12 cellular contexts compared by ENCODE assay signal in genomic region chr16:81780350-81780749, GRCh38. TPM values are rescaled to one million over a fixed set of nuclear protein-coding genes. Genes with fewer than 3 reads are reported as not detected.
DNase-seq lines count a peak whose midpoint lies in the region; ATAC-seq and TF ChIP-seq lines count a peak whose summit lies in the region.
"Had no signal": no experiment of that assay in that cellular context is flagged by ENCODE, and none has a peak within 500 bp of the region (broad histone marks: within the 10 kb centered on the region; RNA-seq: fewer than 3 reads in every experiment).

No MANE protein-coding gene starts in this region.

- intact Hi-C loops in activated CD4-positive, alpha-beta T cell treated with anti-CD3 and anti-CD28 coated beads for 36 hours (cut with DNase I, micrococcal nuclease), result no loop called here
- intact Hi-C loops in Panc1 (cut with micrococcal nuclease; ENCODE audit: unreplicated experiment), result loop anchor here (10.0 kb wide), 1 partner anchor 94 kb away; no protein-coding TSS in a partner anchor
- intact Hi-C loops in esophagus squamous epithelium (cut with DNase I), result no loop called here

- 64 to 77% methylated on average over 6 to 7 of the region's 8 CpGs for WGBS in esophagus squamous epithelium, 2 donors

- no peak overlapping the region for H3K27ac ChIP-seq in Panc1 (ENCODE audit: low read length)
- H3K27ac ChIP-seq in esophagus squamous epithelium, result peak overlapping the region in 1 of 4 donors; percentile 80
- H3K27ac ChIP-seq: cardiac muscle cell, PC-9 had no signal

- H3K9me3 ChIP-seq in Panc1 (ENCODE audit: control insufficient read depth, insufficient read depth, low read depth, low read length), result no peaks in the 10 kb centered on the region
- H3K9me3 ChIP-seq in esophagus squamous epithelium, result no peaks in the 10 kb centered on the region

- TF ChIP-seq CTCF in Panc1 (IDR thresholded peaks at IDR 0.05), result no peak
- TF ChIP-seq CTCF in esophagus squamous epithelium (IDR thresholded peaks at IDR 0.05), result no peak

- peaks cover 38% of the 10 kb centered on the region for H3K27me3 Mint-ChIP-seq in activated CD4-positive, alpha-beta T cell treated with anti-CD3 and anti-CD28 coated beads for 36 hours
- H3K27me3 Mint-ChIP-seq in stimulated activated naive CD8-positive, alpha-beta T cell treated with anti-CD3 and anti-CD28 coated beads, Interleukin-15, amount 100 ng/mL, for 72 hours, result peaks cover 84% of the 10 kb centered on the region

- H3K9me3 Mint-ChIP-seq in activated CD4-positive, alpha-beta T cell treated with anti-CD3 and anti-CD28 coated beads for 36 hours (ENCODE audit: low read depth), result no peaks in the 10 kb centered on the region
- H3K9me3 Mint-ChIP-seq in stimulated activated naive CD8-positive, alpha-beta T cell treated with anti-CD3 and anti-CD28 coated beads, Interleukin-15, amount 100 ng/mL, for 72 hours, result no peaks in the 10 kb centered on the region

- H3K4me1 Mint-ChIP-seq in activated CD4-positive, alpha-beta T cell treated with anti-CD3 and anti-CD28 coated beads for 36 hours, result peaks cover 6% of the 10 kb centered on the region
- peaks cover 16% of the 10 kb centered on the region for H3K4me1 Mint-ChIP-seq in stimulated activated naive CD8-positive, alpha-beta T cell treated with anti-CD3 and anti-CD28 coated beads, Interleukin-15, amount 100 ng/mL, for 72 hours

- H3K36me3 ChIP-seq in Panc1 (ENCODE audit: control insufficient read depth, insufficient read depth, low read length) (no peaks in the 10 kb centered on the region), esophagus squamous epithelium (no peaks in the 10 kb centered on the region)
- H3K36me3 ChIP-seq: cardiac muscle cell had no signal

- CTCF ChIA-PET in activated CD4-positive, alpha-beta T cell treated with anti-CD3 and anti-CD28 coated beads for 36 hours (lab: Charles Lee), result interaction anchor here (0.5 to 1.0 kb wide), 4 partner anchors 11 to 347 kb away, joined by 3 read pairs; no protein-coding TSS in a partner anchor
- CTCF ChIA-PET in Panc1 (lab: Charles Lee), result no interaction called here

- no peak overlapping the region for H3K27ac Mint-ChIP-seq in activated CD4-positive, alpha-beta T cell treated with anti-CD3 and anti-CD28 coated beads for 36 hours
- H3K27ac Mint-ChIP-seq in stimulated activated naive CD8-positive, alpha-beta T cell treated with anti-CD3 and anti-CD28 coated beads, Interleukin-15, amount 100 ng/mL, for 72 hours, result no peak overlapping the region

- H3K4me3 ChIP-seq in Panc1 (ENCODE audit: low read depth in 2 of 2, low read length in 2 of 2) (0 out of 4 replicates have a peak overlapping the region, but pooled peaks of 1 of the 2 experiments have one; percentile 52), esophagus squamous epithelium (peak overlapping the region in 3 of 4 donors; percentile 57 to 90 (median 81))

- DNase-seq in activated CD4-positive, alpha-beta T cell treated with anti-CD3 and anti-CD28 coated beads for 36 hours, result no peak
- DNase-seq in activated CD4-positive, alpha-beta T cell treated with anti-CD3 and anti-CD28 coated beads, Interleukin-2, amount 50 U/mL, for 1 hour, result no peak
- DNase-seq in Panc1 (ENCODE audit: low read depth, low spot score) (no peak), esophagus squamous epithelium (lab: John Stamatoyannopoulos, UW) (no peak)
- DNase-seq in stimulated activated naive CD8-positive, alpha-beta T cell treated with anti-CD3 and anti-CD28 coated beads, Interleukin-15, amount 100 ng/mL, for 72 hours, result no peak
- DNase-seq: NCI-H1105 had no signal

- H3K4me3 Mint-ChIP-seq in activated CD4-positive, alpha-beta T cell treated with anti-CD3 and anti-CD28 coated beads for 36 hours, result peak overlapping the region; percentile 67
- peak overlapping the region; percentile 82 to 89 for H3K4me3 Mint-ChIP-seq in stimulated activated naive CD8-positive, alpha-beta T cell treated with anti-CD3 and anti-CD28 coated beads, Interleukin-15, amount 100 ng/mL, for 72 hours

- in situ Hi-C loops in Panc1 (cut with HindIII; ENCODE audit: low pct_unique_long_range_greater_than_20kb, low sequenced_read_pairs), result no loop called here

- H3K4me1 ChIP-seq in Panc1 (ENCODE audit: control insufficient read depth, insufficient read depth, low read length) (no peaks in the 10 kb centered on the region), esophagus squamous epithelium (peaks cover 6 to 29% (median 10%) of the 10 kb centered on the region in 3 donors)

- POLR2A ChIA-PET in activated CD4-positive, alpha-beta T cell treated with anti-CD3 and anti-CD28 coated beads for 36 hours (lab: Charles Lee), result no interaction called here
- POLR2A ChIA-PET in Panc1 (lab: Charles Lee), result no interaction called here

- ATAC-seq in activated CD4-positive, alpha-beta T cell treated with anti-CD3 and anti-CD28 coated beads for 36 hours, result no peak
- ATAC-seq in Panc1, result no peak
- ATAC-seq in stimulated activated naive CD8-positive, alpha-beta T cell treated with anti-CD3 and anti-CD28 coated beads, Interleukin-15, amount 100 ng/mL, for 72 hours, result no peak
- ATAC-seq in GM21390 (IDR thresholded peaks at IDR 0.05; ENCODE audit: unreplicated experiment), result no peak
- no peak for ATAC-seq in GM18519 (IDR thresholded peaks at IDR 0.05; ENCODE audit: low FRiP score, unreplicated experiment)
- no peak for ATAC-seq in GM21825 (IDR thresholded peaks at IDR 0.05; ENCODE audit: unreplicated experiment)
- ATAC-seq: activated CD4-positive, CD25-positive, alpha-beta regulatory T cell treated with anti-CD3 and anti-CD28 coated beads, Interleukin-2, amount 50 U/mL, for 24 hours had no signal

- no peaks in the 10 kb centered on the region for H3K27me3 ChIP-seq in Panc1 (ENCODE audit: control insufficient read depth, insufficient read depth, low read length)
- H3K27me3 ChIP-seq in esophagus squamous epithelium, result peaks cover 0 to 32% (median 0%) of the 10 kb centered on the region in 4 donors

- TSS peak; percentile 84 for BruUV-seq in Panc1 (replicated peaks; lab: Mats Ljungman, UMichigan)

- no peak for TF ChIP-seq POLR2A in esophagus squamous epithelium (IDR thresholded peaks at IDR 0.05)

- H3K36me3 Mint-ChIP-seq in activated CD4-positive, alpha-beta T cell treated with anti-CD3 and anti-CD28 coated beads for 36 hours (ENCODE audit: low read depth), result no peaks in the 10 kb centered on the region

RNA-seq across cellular contexts. Expression of gene PLCG2, which starts 1.3 kb away (rescaled TPM):
- total RNA-seq in activated CD4-positive, alpha-beta T cell treated with anti-CD3 and anti-CD28 coated beads for 36 hours, result 1 to 10 TPM; 7.0 to 7.6 TPM
- total RNA-seq in Panc1 (2021; ENCODE audit: unreplicated experiment) (10.8 TPM), esophagus squamous epithelium (10 to 100 TPM in 2 of 4 donors, 1 to 10 TPM in 2; 5.3 to 15.8 (median 9.5) TPM)
- 5.4 TPM for polyA plus RNA-seq in Panc1 (2012; ENCODE audit: insufficient read length)
